1 cellular context compared by ENCODE assay signal in genomic region chr3:143771939-143772338, GRCh38.
TF ChIP-seq lines count a peak whose summit lies in the region.

No MANE protein-coding gene starts in this region.

TF ChIP-seq in GM23338, 12 proteins besides CTCF, POLR2A, EP300 and RAD21 (continued from another document):
- TF ChIP-seq ETS1 (IDR thresholded peaks at IDR 0.05) = no peak
- no peak for TF ChIP-seq CREB1 (CRISPR knock-in tag; IDR thresholded peaks at IDR 0.05; ENCODE audit: low read depth)
TF ChIP-seq in GM23338: peak in this region for 0.
